Comparison of ENCODE assay signal across 1 cellular context in the genomic region with DNA sequence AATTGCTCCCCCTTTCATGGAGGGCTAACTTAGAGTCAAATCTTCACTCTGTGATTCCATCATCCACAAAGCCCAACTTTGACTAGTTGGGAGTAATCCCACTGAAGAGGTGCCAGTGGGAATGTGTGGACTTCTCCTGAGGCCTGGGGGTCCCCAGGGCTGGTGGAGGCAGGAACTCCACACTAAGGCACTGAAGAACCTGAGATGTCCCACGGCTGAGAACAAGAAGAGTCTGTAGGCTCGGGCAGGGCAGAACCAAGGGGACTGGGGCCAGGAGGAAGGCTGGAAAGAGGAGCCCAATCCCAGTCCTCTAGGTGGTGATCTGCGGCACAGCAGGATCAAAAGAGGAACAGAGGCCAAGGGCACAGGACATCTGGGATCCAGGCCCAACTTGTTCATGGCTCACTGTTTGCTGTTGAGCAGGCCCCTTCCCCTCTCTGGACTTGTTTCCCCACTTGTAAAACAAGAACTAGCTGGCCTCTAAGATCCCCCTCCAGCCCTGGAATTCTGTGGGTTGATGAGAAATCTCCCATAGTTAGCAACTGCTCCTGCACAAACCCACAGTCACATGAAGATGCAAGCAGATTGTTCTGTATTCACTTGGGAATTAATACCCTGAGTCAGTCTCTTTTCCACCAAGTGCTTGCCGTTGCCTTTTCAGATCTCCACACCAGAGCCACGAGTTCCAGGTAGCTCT.
TF ChIP-seq lines count a peak whose summit lies in the region.

No MANE protein-coding gene starts in this region.

TF ChIP-seq in SK-N-SH, 30 proteins besides CTCF, POLR2A, EP300 and RAD21:
- TF ChIP-seq, protein P1, sequence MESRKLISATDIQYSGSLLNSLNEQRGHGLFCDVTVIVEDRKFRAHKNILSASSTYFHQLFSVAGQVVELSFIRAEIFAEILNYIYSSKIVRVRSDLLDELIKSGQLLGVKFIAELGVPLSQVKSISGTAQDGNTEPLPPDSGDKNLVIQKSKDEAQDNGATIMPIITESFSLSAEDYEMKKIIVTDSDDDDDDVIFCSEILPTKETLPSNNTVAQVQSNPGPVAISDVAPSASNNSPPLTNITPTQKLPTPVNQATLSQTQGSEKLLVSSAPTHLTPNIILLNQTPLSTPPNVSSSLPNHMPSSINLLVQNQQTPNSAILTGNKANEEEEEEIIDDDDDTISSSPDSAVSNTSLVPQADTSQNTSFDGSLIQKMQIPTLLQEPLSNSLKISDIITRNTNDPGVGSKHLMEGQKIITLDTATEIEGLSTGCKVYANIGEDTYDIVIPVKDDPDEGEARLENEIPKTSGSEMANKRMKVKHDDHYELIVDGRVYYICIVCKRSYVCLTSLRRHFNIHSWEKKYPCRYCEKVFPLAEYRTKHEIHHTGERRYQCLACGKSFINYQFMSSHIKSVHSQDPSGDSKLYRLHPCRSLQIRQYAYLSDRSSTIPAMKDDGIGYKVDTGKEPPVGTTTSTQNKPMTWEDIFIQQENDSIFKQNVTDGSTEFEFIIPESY (IDR thresholded peaks at IDR 0.05; ENCODE audit: borderline replicate concordance, low read depth): no peak
- no peak for TF ChIP-seq TEAD4 (IDR thresholded peaks at IDR 0.05; ENCODE audit: borderline replicate concordance, insufficient read depth)
